ENCODE assay signal across 1 cellular context in the genomic region with DNA sequence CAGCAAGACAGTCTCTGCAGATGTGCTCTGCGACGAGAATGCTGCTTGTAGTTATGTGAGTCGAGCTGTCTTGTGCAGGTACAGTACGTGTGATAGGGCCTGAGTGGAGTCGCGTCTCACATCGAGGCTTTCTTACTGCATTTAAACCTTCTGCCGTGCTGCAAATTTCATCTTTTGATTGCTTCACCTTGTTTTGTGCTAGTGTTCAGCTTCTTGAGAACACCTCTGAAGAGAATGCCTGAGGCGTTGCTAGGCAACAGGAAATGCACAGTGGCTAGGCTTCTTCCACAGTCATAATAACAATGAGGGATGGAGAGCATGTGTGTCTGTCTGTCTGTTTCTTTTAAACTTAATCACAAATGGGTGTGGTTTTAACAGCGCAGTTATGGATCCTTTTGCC.
TF ChIP-seq lines count a peak whose summit lies in the region.

No MANE protein-coding gene starts in this region.

TF ChIP-seq in GM23338, 12 proteins besides CTCF, POLR2A, EP300 and RAD21 (continued from another document):
- TF ChIP-seq CREB1 (CRISPR knock-in tag; IDR thresholded peaks at IDR 0.05; ENCODE audit: low read depth) (no peak), STAT1 (IDR thresholded peaks at IDR 0.05; ENCODE audit: unreplicated experiment) (no peak)
